11 cellular contexts compared by ENCODE assay signal in genomic region chr18:58495634-58496033, GRCh38.
A peak's percentile ranks its signal among the peaks of the same experiment; 100 is the strongest.
DNase-seq lines count a peak whose midpoint lies in the region; ATAC-seq lines count a peak whose summit lies in the region.
"Had no signal": no experiment of that assay in that cellular context is flagged by ENCODE, and none has a peak within 500 bp of the region (broad histone marks: within the 10 kb centered on the region; RNA-seq: fewer than 3 reads in every experiment).

No MANE protein-coding gene starts in this region.

- ATAC-seq in GM18909 (IDR thresholded peaks at IDR 0.05; ENCODE audit: poor library complexity, unreplicated experiment) (peak; percentile 96), GM21576 (IDR thresholded peaks at IDR 0.05; ENCODE audit: unreplicated experiment) (peak; percentile 86), HG03135 (IDR thresholded peaks at IDR 0.05; ENCODE audit: unreplicated experiment) (peak; percentile 93), Right ventricle myocardium inferior (no peak)
- ATAC-seq: activated CD8-positive, alpha-beta T cell treated with anti-CD3 and anti-CD28 coated beads for 36 hours; naive thymus-derived CD4-positive, alpha-beta T cell had no signal

- intact Hi-C loops in posterior vena cava (cut with DNase I), result no loop called here
- intact Hi-C loops in Right ventricle myocardium inferior (cut with DNase I), result loop anchor here (10.0 kb wide), 1 partner anchor 311 kb away; no protein-coding TSS in a partner anchor

- DNase-seq in posterior vena cava (ENCODE audit: low spot score) (peak; percentile 25), NCI-H1694 (lab: John Stamatoyannopoulos, UW) (no peak), Right ventricle myocardium inferior (ENCODE audit: missing footprints) (no peak), T-helper 9 cell (no peak)
- no peak for DNase-seq in activated CD8-positive, alpha-beta memory T cell treated with anti-CD3 and anti-CD28 coated beads for 24 hours
- DNase-seq: activated CD8-positive, alpha-beta T cell treated with anti-CD3 and anti-CD28 coated beads for 36 hours; naive thymus-derived CD4-positive, alpha-beta T cell; NCI-H69 had no signal
